ENCODE assay signal across 27 cellular contexts in genomic region chr5:106140101-106140500, GRCh38.
"Had no signal": no experiment of that assay in that cellular context is flagged by ENCODE, and none has a peak within 500 bp of the region (broad histone marks: within the 10 kb centered on the region; RNA-seq: fewer than 3 reads in every experiment).

No MANE protein-coding gene starts in this region.

- H3K4me1 ChIP-seq: esophagus muscularis mucosa, pancreas, prostate gland, stomach, thyroid gland, upper lobe of left lung had no signal

- H3K36me3 ChIP-seq: esophagus muscularis mucosa, gastrocnemius medialis, pancreas, prostate gland, sigmoid colon, stomach, thyroid gland, upper lobe of left lung had no signal

- DNase-seq: activated CD4-positive, alpha-beta memory T cell treated with anti-CD3 and anti-CD28 coated beads, Interleukin-2, amount 10 ng/mL, durations not matched to agents 7 days and 5 days; activated CD4-positive, alpha-beta T cell treated with anti-CD3 and anti-CD28 coated beads for 1 hour; activated CD4-positive, alpha-beta T cell treated with anti-CD3 and anti-CD28 coated beads, Interleukin-2, amount 10 ng/mL, durations not matched to agents 7 days and 5 days; activated CD8-positive, alpha-beta memory T cell treated with anti-CD3 and anti-CD28 coated beads, Interleukin-2, amount 50 U/mL, for 48 hours; activated gamma-delta T cell; activated naive CD4-positive, alpha-beta T cell treated with anti-CD3 and anti-CD28 coated beads, Interleukin-2, amount 50 U/mL, for 16 hours; activated T-cell treated with anti-CD3 and anti-CD28 coated beads, Interleukin-2, amount 50 U/mL, for 24 hours; caudate nucleus; gastrocnemius medialis; glutamatergic neuron; hippocampal formation; midbrain; naive thymus-derived CD4-positive, alpha-beta T cell; pancreas; sigmoid colon; stimulated activated CD4-positive, alpha-beta T cell treated with anti-CD3 and anti-CD28 coated beads, Interleukin-15, amount 100 ng/mL, for 24 hours; stimulated activated CD4-positive, alpha-beta T cell treated with anti-CD3 and anti-CD28 coated beads, Interleukin-2, amount 100 ng/mL, for 24 hours; stimulated activated naive B cell treated with anti-CD40 and anti-IgM and Interleukin-4, amounts not matched to agents 10 μg/mL and 1 μg/mL and 100 μg/mL, for 72 hours; stomach; T-helper 17 cell; T1000; thyroid gland; upper lobe of left lung had no signal

- H3K27me3 ChIP-seq: esophagus muscularis mucosa, gastrocnemius medialis, pancreas, sigmoid colon, stomach, thyroid gland, upper lobe of left lung had no signal

- H3K9me3 ChIP-seq: esophagus muscularis mucosa, gastrocnemius medialis, pancreas, prostate gland, sigmoid colon, stomach, thyroid gland, upper lobe of left lung had no signal

- H3K4me2 ChIP-seq: smooth muscle cell had no signal

- H3K27ac ChIP-seq: esophagus muscularis mucosa, gastrocnemius medialis, pancreas, prostate gland, sigmoid colon, stomach, thyroid gland, upper lobe of left lung had no signal

- ATAC-seq: gastrocnemius medialis; naive thymus-derived CD4-positive, alpha-beta T cell; pancreas; stimulated activated naive B cell treated with anti-CD40 and anti-IgM and Interleukin-4, amounts not matched to agents 10 μg/mL and 1 μg/mL and 100 μg/mL, for 72 hours; T-helper 17 cell; WTC11 had no signal

- H3K4me3 ChIP-seq: esophagus muscularis mucosa, gastrocnemius medialis, pancreas, prostate gland, sigmoid colon, smooth muscle cell, stomach, thyroid gland, upper lobe of left lung had no signal
